ENCODE assay signal across 1 cellular context in the genomic region with DNA sequence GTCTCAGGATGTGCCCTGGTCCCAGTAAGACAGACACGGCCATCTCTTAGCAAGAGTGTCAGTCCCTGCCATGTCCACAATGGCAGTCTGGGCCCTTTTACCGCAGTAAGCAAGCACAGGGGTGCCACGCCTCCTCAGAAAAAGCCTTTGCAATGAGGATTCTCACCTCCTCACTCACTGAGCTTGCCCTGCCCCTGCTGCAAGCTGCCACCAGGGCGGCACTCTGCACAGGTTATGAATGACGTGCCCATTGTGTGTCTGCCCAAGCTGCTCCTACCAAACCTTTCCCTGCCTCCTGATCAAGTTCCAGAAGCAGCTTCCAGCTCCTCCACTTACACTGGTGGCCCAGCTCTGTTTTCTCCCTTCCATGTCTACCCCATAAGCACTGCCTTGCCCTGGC.
TF ChIP-seq lines count a peak whose summit lies in the region.

No MANE protein-coding gene starts in this region.

TF ChIP-seq in K562, 482 proteins besides CTCF, POLR2A, EP300 and RAD21:
- no peak for TF ChIP-seq JUND (IDR thresholded peaks at IDR 0.05; ENCODE audit: borderline replicate concordance, low read depth, low read length)
- TF ChIP-seq JUND (tag; IDR thresholded peaks at IDR 0.05; ENCODE audit: borderline replicate concordance, low read depth, low read length): no peak
- TF ChIP-seq ZNF274 (IDR thresholded peaks at IDR 0.05; ENCODE audit: borderline replicate concordance, low read depth, low read length): no peak
- TF ChIP-seq CTBP1 (IDR thresholded peaks at IDR 0.05; ENCODE audit: borderline replicate concordance): no peak
- TF ChIP-seq ZNF639 (CRISPR knock-in tag; conservative IDR thresholded peaks at IDR 0.05 in 1 of 2, IDR thresholded peaks at IDR 0.05 in 1 of 2): no peak
- TF ChIP-seq ZNF146 (CRISPR knock-in tag; IDR thresholded peaks at IDR 0.05; ENCODE audit: unreplicated experiment): no peak
- TF ChIP-seq TFAM (CRISPR knock-in tag; conservative IDR thresholded peaks at IDR 0.05): no peak
- TF ChIP-seq CHD7 (IDR thresholded peaks at IDR 0.05; ENCODE audit: low read depth, low read length): no peak
- no peak for TF ChIP-seq THRB (CRISPR knock-in tag; conservative IDR thresholded peaks at IDR 0.05)
- no peak for TF ChIP-seq BCOR (IDR thresholded peaks at IDR 0.05)
- no peak for TF ChIP-seq HDAC8 (tag; IDR thresholded peaks at IDR 0.05)
- TF ChIP-seq NELFE (IDR thresholded peaks at IDR 0.05; ENCODE audit: insufficient read depth, insufficient read length): no peak
- TF ChIP-seq CBX5 (IDR thresholded peaks at IDR 0.05; ENCODE audit: borderline replicate concordance, low read depth): no peak
- no peak for TF ChIP-seq SMARCE1 (IDR thresholded peaks at IDR 0.05)
- TF ChIP-seq ILK (tag; IDR thresholded peaks at IDR 0.05; ENCODE audit: borderline replicate concordance, low read depth): no peak
- no peak for TF ChIP-seq ZNF785 (CRISPR knock-in tag; IDR thresholded peaks at IDR 0.05)
